ENCODE assay signal across 15 cellular contexts in genomic region chr12:1206118-1206734, GRCh38.
DNase-seq lines count a peak whose midpoint lies in the region; ATAC-seq, FAIRE-seq and TF ChIP-seq lines count a peak whose summit lies in the region.
"Had no signal": no experiment of that assay in that cellular context is flagged by ENCODE, and none has a peak within 500 bp of the region (broad histone marks: within the 10 kb centered on the region; RNA-seq: fewer than 3 reads in every experiment).

No MANE protein-coding gene starts in this region.

- H3K4me2 ChIP-seq in GM23248 (ENCODE audit: unreplicated experiment) (peak overlapping the region; percentile 99), astrocyte (ENCODE audit: low read length) (peak overlapping the region; percentile 19)

- no peaks in the 10 kb centered on the region for H3K36me3 ChIP-seq in CD4-positive, CD25-positive, alpha-beta regulatory T cell (ENCODE audit: control insufficient read depth, insufficient read depth, low read length)
- H3K36me3 ChIP-seq in GM23248 (ENCODE audit: low read depth) = 0 out of 2 replicates have a peak, but pooled peaks cover 3% of the 10 kb centered on the region
- H3K36me3 ChIP-seq in astrocyte (ENCODE audit: insufficient read depth, low read length) = no peaks in the 10 kb centered on the region
- H3K36me3 ChIP-seq: BE2C had no signal

- no peak for FAIRE-seq in astrocyte (lab: Jason Lieb, UNC)
- FAIRE-seq: bronchial epithelial cell had no signal

- H2AFZ ChIP-seq in GM23248 (no peak overlapping the region), astrocyte (ENCODE audit: low read depth, low read length) (no peak overlapping the region)

- H3K79me2 ChIP-seq in GM23248 (ENCODE audit: insufficient read depth) = peaks cover 28% of the 10 kb centered on the region
- no peaks in the 10 kb centered on the region for H3K79me2 ChIP-seq in astrocyte (ENCODE audit: insufficient read depth, low read length)

- H3K9me2 ChIP-seq in GM23248 (ENCODE audit: insufficient read depth) = no peaks in the 10 kb centered on the region

- no peaks in the 10 kb centered on the region for H4K20me1 ChIP-seq in GM23248 (ENCODE audit: insufficient read depth)
- H4K20me1 ChIP-seq in astrocyte (ENCODE audit: insufficient read depth, low read length) = no peaks in the 10 kb centered on the region

- peak overlapping the region in 3 of 4 donors; percentile 3 to 78 (median 51) for H3K4me3 Mint-ChIP-seq in CD4-positive, CD25-positive, alpha-beta regulatory T cell
- H3K4me3 Mint-ChIP-seq in astrocyte (ENCODE audit: unreplicated experiment) = peak overlapping the region; percentile 51
- peak overlapping the region; percentile 9 for H3K4me3 Mint-ChIP-seq in nephron progenitor cell
- no peak overlapping the region for H3K4me3 Mint-ChIP-seq in activated CD8-positive, alpha-beta T cell treated with anti-CD3 and anti-CD28 coated beads, Interleukin-2, amount 10 ng/mL, durations not matched to agents 7 days and 5 days

- no peaks in the 10 kb centered on the region for H3K9me3 Mint-ChIP-seq in CD4-positive, CD25-positive, alpha-beta regulatory T cell
- no peaks in the 10 kb centered on the region for H3K9me3 Mint-ChIP-seq in astrocyte (ENCODE audit: unreplicated experiment)
- no peaks in the 10 kb centered on the region for H3K9me3 Mint-ChIP-seq in nephron progenitor cell
- no peaks in the 10 kb centered on the region for H3K9me3 Mint-ChIP-seq in activated CD8-positive, alpha-beta T cell treated with anti-CD3 and anti-CD28 coated beads, Interleukin-2, amount 10 ng/mL, durations not matched to agents 7 days and 5 days (ENCODE audit: insufficient read depth)
- H3K9me3 Mint-ChIP-seq: activated naive CD4-positive, alpha-beta T cell treated with anti-CD3 and anti-CD28 coated beads, Interleukin-2, amount 50 U/mL, for 24 hours had no signal

- no peak for DNase-seq in CD4-positive, CD25-positive, alpha-beta regulatory T cell
- DNase-seq in GM23248 = no peak
- DNase-seq in astrocyte (ENCODE audit: low read depth) = no peak
- no peak for DNase-seq in nephron progenitor cell
- DNase-seq in activated CD8-positive, alpha-beta T cell treated with anti-CD3 and anti-CD28 coated beads, Interleukin-2, amount 10 ng/mL, durations not matched to agents 7 days and 5 days = no peak
- DNase-seq in NCI-H187 (lab: John Stamatoyannopoulos, UW) = no peak
- no peak for DNase-seq in ACHN
- DNase-seq in NCI-H2081 (lab: John Stamatoyannopoulos, UW) = no peak
- DNase-seq: activated CD4-positive, alpha-beta T cell treated with anti-CD3 and anti-CD28 coated beads for 4 hours; BE2C; effector CD8-positive, alpha-beta T cell; NCI-H748 treated with DMSO at 0.1 percent for 48 hours; psoas muscle had no signal

- POLR2A ChIA-PET in activated CD8-positive, alpha-beta T cell treated with anti-CD3 and anti-CD28 coated beads, Interleukin-2, amount 10 ng/mL, durations not matched to agents 7 days and 5 days (lab: Charles Lee) = interaction anchor here (0.5 kb wide), 1 partner anchor 597 kb away, joined by 3 read pairs; no protein-coding TSS in a partner anchor

- TF ChIP-seq CTCF in astrocyte (IDR thresholded peaks at IDR 0.05; ENCODE audit: insufficient read depth, low read depth, low read length) = no peak
- TF ChIP-seq CTCF in nephron progenitor cell (IDR thresholded peaks at IDR 0.05) = no peak

- in situ Hi-C loops in GM23248 (cut with MboI) = no loop called here
- in situ Hi-C loops in ACHN (cut with HindIII; ENCODE audit: low pct_ligation_motif_present, low pct_unique_long_range_greater_than_20kb, low sequenced_read_pairs) = no loop called here

- no peaks in the 10 kb centered on the region for H3K27me3 ChIP-seq in CD4-positive, CD25-positive, alpha-beta regulatory T cell (ENCODE audit: control insufficient read depth, insufficient read depth, low read length)
- H3K27me3 ChIP-seq in GM23248 (replicated peaks; ENCODE audit: insufficient read depth) = no peaks in the 10 kb centered on the region
- no peaks in the 10 kb centered on the region for H3K27me3 ChIP-seq in astrocyte (ENCODE audit: insufficient read depth, low read length)
- H3K27me3 ChIP-seq: BE2C had no signal

- H3K27ac Mint-ChIP-seq in CD4-positive, CD25-positive, alpha-beta regulatory T cell = peak overlapping the region in 2 of 3 donors; percentile 2 to 68
- H3K27ac Mint-ChIP-seq in astrocyte (ENCODE audit: unreplicated experiment) = peak overlapping the region; percentile 21
- peak overlapping the region; percentile 18 for H3K27ac Mint-ChIP-seq in nephron progenitor cell
- no peak overlapping the region for H3K27ac Mint-ChIP-seq in activated CD8-positive, alpha-beta T cell treated with anti-CD3 and anti-CD28 coated beads, Interleukin-2, amount 10 ng/mL, durations not matched to agents 7 days and 5 days
- H3K27ac Mint-ChIP-seq: activated naive CD4-positive, alpha-beta T cell treated with anti-CD3 and anti-CD28 coated beads, Interleukin-2, amount 50 U/mL, for 24 hours had no signal

- peak overlapping the region; percentile 77 for H3K9ac ChIP-seq in GM23248
- H3K9ac ChIP-seq in astrocyte (ENCODE audit: low read length) = no peak overlapping the region

- peaks cover 11 to 33% (median 18%) of the 10 kb centered on the region in 4 donors for H3K4me1 Mint-ChIP-seq in CD4-positive, CD25-positive, alpha-beta regulatory T cell
- peaks cover 31% of the 10 kb centered on the region for H3K4me1 Mint-ChIP-seq in astrocyte (ENCODE audit: low read depth, unreplicated experiment)
- peaks cover 21% of the 10 kb centered on the region for H3K4me1 Mint-ChIP-seq in nephron progenitor cell
- peaks cover 9% of the 10 kb centered on the region for H3K4me1 Mint-ChIP-seq in activated CD8-positive, alpha-beta T cell treated with anti-CD3 and anti-CD28 coated beads, Interleukin-2, amount 10 ng/mL, durations not matched to agents 7 days and 5 days (ENCODE audit: low read depth)

- CTCF ChIA-PET in activated CD8-positive, alpha-beta T cell treated with anti-CD3 and anti-CD28 coated beads, Interleukin-2, amount 10 ng/mL, durations not matched to agents 7 days and 5 days (lab: Charles Lee) = interaction anchor here (1.2 kb wide), 1 partner anchor 88 kb away, joined by 4 read pairs; no protein-coding TSS in a partner anchor

- peak overlapping the region; percentile 98 for H3K4me3 ChIP-seq in CD4-positive, CD25-positive, alpha-beta regulatory T cell (ENCODE audit: low read depth, low read length)
- peak overlapping the region; percentile 74 for H3K4me3 ChIP-seq in GM23248
- H3K4me3 ChIP-seq in astrocyte (ENCODE audit: insufficient read depth, low read depth, low read length) = no peak overlapping the region
- H3K4me3 ChIP-seq: psoas muscle had no signal

- no peak for ATAC-seq in CD4-positive, CD25-positive, alpha-beta regulatory T cell (ENCODE audit: low read depth in 2 of 2)
- no peak for ATAC-seq in activated CD8-positive, alpha-beta T cell treated with anti-CD3 and anti-CD28 coated beads, Interleukin-2, amount 10 ng/mL, durations not matched to agents 7 days and 5 days
- ATAC-seq: psoas muscle had no signal

- peaks cover 15% of the 10 kb centered on the region for H3F3A ChIP-seq in GM23248 (ENCODE audit: insufficient read depth)

- no peak overlapping the region for H3K27ac ChIP-seq in CD4-positive, CD25-positive, alpha-beta regulatory T cell (ENCODE audit: insufficient read depth, low read length, poor library complexity, severe bottlenecking)
- H3K27ac ChIP-seq in GM23248 (peak overlapping the region; percentile 56), astrocyte (ENCODE audit: low read depth, low read length) (peak overlapping the region; percentile 21)
- H3K27ac ChIP-seq: psoas muscle had no signal

- H3K4me1 ChIP-seq in CD4-positive, CD25-positive, alpha-beta regulatory T cell (ENCODE audit: control insufficient read depth, insufficient read depth, low read length, poor library complexity, severe bottlenecking) = peaks cover 24% of the 10 kb centered on the region
- H3K4me1 ChIP-seq in GM23248 (ENCODE audit: insufficient read depth) (peaks cover 36% of the 10 kb centered on the region), astrocyte (ENCODE audit: insufficient read depth, low read length) (peaks cover 5% of the 10 kb centered on the region)
- H3K4me1 ChIP-seq: psoas muscle had no signal

- no peaks in the 10 kb centered on the region for H3K9me3 ChIP-seq in CD4-positive, CD25-positive, alpha-beta regulatory T cell (ENCODE audit: control insufficient read depth in 2 of 2, low read length in 2 of 2)
- H3K9me3 ChIP-seq in GM23248 (ENCODE audit: low read depth) = no peaks in the 10 kb centered on the region
- H3K9me3 ChIP-seq in astrocyte (ENCODE audit: insufficient read depth, low read depth, low read length) = no peaks in the 10 kb centered on the region
- H3K9me3 ChIP-seq: BE2C, psoas muscle had no signal

- H3K36me3 Mint-ChIP-seq in CD4-positive, CD25-positive, alpha-beta regulatory T cell = peaks cover 20% of the 10 kb centered on the region
- H3K36me3 Mint-ChIP-seq in astrocyte (ENCODE audit: low read depth, unreplicated experiment) (no peaks in the 10 kb centered on the region), nephron progenitor cell (ENCODE audit: low read depth) (peaks cover 15% of the 10 kb centered on the region)
- H3K36me3 Mint-ChIP-seq in activated CD8-positive, alpha-beta T cell treated with anti-CD3 and anti-CD28 coated beads, Interleukin-2, amount 10 ng/mL, durations not matched to agents 7 days and 5 days (ENCODE audit: low read depth) = no peaks in the 10 kb centered on the region

- 60 to 74% methylated on average over 1 of the region's 1 CpG for WGBS in GM23248 (ENCODE audit: low coverage in 1 of 2, low lambda C conversion rate in 2 of 2, missing lambda C conversion rate in 2 of 2), 2 experiments

- no peaks in the 10 kb centered on the region for H3K27me3 Mint-ChIP-seq in CD4-positive, CD25-positive, alpha-beta regulatory T cell
- H3K27me3 Mint-ChIP-seq in astrocyte (ENCODE audit: low read depth, unreplicated experiment) (no peaks in the 10 kb centered on the region), nephron progenitor cell (ENCODE audit: low read depth, poor library complexity) (no peaks in the 10 kb centered on the region)
- H3K27me3 Mint-ChIP-seq in activated CD8-positive, alpha-beta T cell treated with anti-CD3 and anti-CD28 coated beads, Interleukin-2, amount 10 ng/mL, durations not matched to agents 7 days and 5 days (ENCODE audit: low read depth) = no peaks in the 10 kb centered on the region
- H3K27me3 Mint-ChIP-seq: activated naive CD4-positive, alpha-beta T cell treated with anti-CD3 and anti-CD28 coated beads, Interleukin-2, amount 50 U/mL, for 24 hours had no signal
